8 cellular contexts compared by ENCODE assay signal in the genomic region with DNA sequence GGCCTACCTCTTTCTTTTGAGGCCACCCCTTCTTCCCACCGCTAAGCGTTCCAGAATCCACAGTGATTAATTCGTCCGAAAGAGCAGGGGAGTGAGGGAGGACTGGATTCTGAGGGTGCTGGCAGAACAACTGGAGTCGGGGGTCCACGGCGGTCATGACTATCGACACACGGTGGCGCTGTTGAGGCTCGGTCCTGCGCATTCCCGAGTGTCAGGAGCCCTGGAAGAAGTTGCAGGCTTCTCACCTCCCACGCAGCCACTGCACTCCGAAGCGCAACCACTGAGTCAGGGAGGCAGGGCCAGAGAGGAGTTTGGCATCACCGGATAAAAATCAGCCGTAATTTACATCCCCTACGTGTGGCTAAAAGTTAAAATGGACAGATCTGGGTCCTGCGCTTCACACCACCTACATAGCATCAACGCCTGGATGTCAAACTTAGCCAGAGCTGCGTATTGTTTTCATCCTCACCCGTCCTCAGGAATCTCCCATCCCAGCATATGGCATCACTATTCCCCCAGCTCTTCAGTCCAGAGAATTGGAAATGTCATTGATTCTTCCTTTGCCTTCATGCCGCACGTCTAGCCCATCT. TPM values are rescaled to one million over a fixed set of nuclear protein-coding genes. Genes with fewer than 3 reads are reported as not detected.
DNase-seq lines count a peak whose midpoint lies in the region; ATAC-seq and TF ChIP-seq lines count a peak whose summit lies in the region.

No MANE protein-coding gene starts in this region.

- H3K36me3 ChIP-seq in brain microvascular endothelial cell (replicated peaks), result no peaks in the 10 kb centered on the region

- H3K27me3 ChIP-seq in brain microvascular endothelial cell (replicated peaks), result no peaks in the 10 kb centered on the region

- no peak for TF ChIP-seq POLR2A in NB4 (IDR thresholded peaks at IDR 0.05; ENCODE audit: extremely low read depth, insufficient read length)

- peak; percentile 95 for ATAC-seq in WTC11
- no peak for ATAC-seq in GM19035 (IDR thresholded peaks at IDR 0.05; ENCODE audit: unreplicated experiment)
- no peak for ATAC-seq in HG03159 (IDR thresholded peaks at IDR 0.05; ENCODE audit: unreplicated experiment)

- POLR2A ChIA-PET in WTC11 (lab: Charles Lee), result interaction anchor here (1.0 kb wide), 1 partner anchor 13 kb away, joined by 3 read pairs; a partner anchor contains a TSS

- CTCF ChIA-PET in WTC11 (lab: Charles Lee), result interaction anchor here (0.6 to 4.4 kb wide), 10 partner anchors 10 to 99 kb away, joined by 3 to 18 read pairs (median 5); a partner anchor contains a TSS

- peaks cover 3% of the 10 kb centered on the region; the same call in 1 of the 2 replicates for H3K4me1 Mint-ChIP-seq in WTC11

- H3K4me3 ChIP-seq in NB4 (ENCODE audit: low read depth, low read length) (no peak overlapping the region), brain microvascular endothelial cell (ENCODE audit: low read depth, low read length) (no peak overlapping the region)

- in situ Hi-C loops in brain microvascular endothelial cell (cut with HindIII; ENCODE audit: low pct_ligation_motif_present, low sequenced_read_pairs), result no loop called here

- H3K36me3 Mint-ChIP-seq in WTC11, result peaks cover 28% of the 10 kb centered on the region

- H3K27ac Mint-ChIP-seq in WTC11, result no peak overlapping the region

- no peak overlapping the region for H3K4me3 Mint-ChIP-seq in WTC11

- no peak overlapping the region for H3K27ac ChIP-seq in brain microvascular endothelial cell

- peaks cover 35% of the 10 kb centered on the region for H3K9me3 Mint-ChIP-seq in WTC11

- peaks cover 40% of the 10 kb centered on the region for H3K27me3 Mint-ChIP-seq in WTC11 (ENCODE audit: low read depth)

- TF ChIP-seq CTCF in NB4 (IDR thresholded peaks at IDR 0.05; ENCODE audit: low read depth, low read length) (peak; percentile 87), WTC11 (IDR thresholded peaks at IDR 0.05) (peak; percentile 82), brain microvascular endothelial cell (IDR thresholded peaks at IDR 0.05; ENCODE audit: low read depth, low read length, missing control alignments) (peak; percentile 91)

- DNase-seq in GDM1 (lab: John Stamatoyannopoulos, UW) (peak; percentile 39), NB4 (ENCODE audit: low read depth) (peak; percentile 77), WTC11 (ENCODE audit: low spot score) (peak; percentile 88), brain microvascular endothelial cell (peak; percentile 74), inferior parietal cortex (ENCODE audit: extremely low spot score) (peak; percentile 72)
- DNase-seq in stimulated activated CD4-positive, alpha-beta T cell treated with anti-CD3 and anti-CD28 coated beads, Interleukin-15, amount 100 ng/mL, for 24 hours, result peak; percentile 92

TF ChIP-seq in WTC11, 78 proteins besides CTCF, POLR2A, EP300 and RAD21:
- TF ChIP-seq, protein P1, sequence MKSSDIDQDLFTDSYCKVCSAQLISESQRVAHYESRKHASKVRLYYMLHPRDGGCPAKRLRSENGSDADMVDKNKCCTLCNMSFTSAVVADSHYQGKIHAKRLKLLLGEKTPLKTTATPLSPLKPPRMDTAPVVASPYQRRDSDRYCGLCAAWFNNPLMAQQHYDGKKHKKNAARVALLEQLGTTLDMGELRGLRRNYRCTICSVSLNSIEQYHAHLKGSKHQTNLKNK (CRISPR knock-in tag; IDR thresholded peaks at IDR 0.05), result no peak
- TF ChIP-seq, protein P2, sequence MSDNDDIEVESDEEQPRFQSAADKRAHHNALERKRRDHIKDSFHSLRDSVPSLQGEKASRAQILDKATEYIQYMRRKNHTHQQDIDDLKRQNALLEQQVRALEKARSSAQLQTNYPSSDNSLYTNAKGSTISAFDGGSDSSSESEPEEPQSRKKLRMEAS (CRISPR knock-in tag; IDR thresholded peaks at IDR 0.05), result 0 out of 2 replicates have a peak, but pooled peaks have one; percentile 42

RNA-seq across cellular contexts. Expression of a gene that starts 10.7 kb away (rescaled TPM):
- 4.4 to 4.9 TPM (median 4.7 TPM) in 3 replicates for total RNA-seq in WTC11 (2021)

RNA-seq across cellular contexts. Expression of a gene that starts 13.8 kb away (rescaled TPM):
- total RNA-seq in WTC11 (2021), result 0.71 to 0.85 TPM (median 0.80 TPM) in 3 replicates

RNA-seq across cellular contexts. Expression of a gene that starts 13.9 kb away (rescaled TPM):
- total RNA-seq in WTC11 (2021), result 35.9 to 47.3 TPM (median 41.7 TPM) in 3 replicates

RNA-seq across cellular contexts. Expression of a gene that starts 32.4 kb away (rescaled TPM):
- total RNA-seq in WTC11 (2021), result 18.5 to 20.4 TPM (median 19.2 TPM) in 3 replicates

RNA-seq across cellular contexts. Expression of a gene that starts 33.3 kb away (rescaled TPM):
- 11.1 to 14.8 TPM (median 13.7 TPM) in 3 replicates for total RNA-seq in WTC11 (2021)

Comparison
In these comparisons a context has a peak if more than half of its experiments do, and no peak if none do; other contexts are left out.
1. DNase-seq: peak in every context shown above with its lines; median percentile 92 in stimulated activated CD4-positive, alpha-beta T cell treated with anti-CD3 and anti-CD28 coated beads, Interleukin-15, amount 100 ng/mL, for 24 hours; 88 in WTC11; 77 in NB4; 74 in brain microvascular endothelial cell; 72 in inferior parietal cortex; 39 in GDM1.